In genomic region chr1:110639724-110640386, GRCh38 we compare ENCODE assay signal across 15 cellular contexts. TPM values are rescaled to one million over a fixed set of nuclear protein-coding genes. Genes with fewer than 3 reads are reported as not detected.
A peak's percentile ranks its signal among the peaks of the same experiment; 100 is the strongest.
DNase-seq lines count a peak whose midpoint lies in the region; ATAC-seq, FAIRE-seq and TF ChIP-seq lines count a peak whose summit lies in the region.
"Had no signal": no experiment of that assay in that cellular context is flagged by ENCODE, and none has a peak within 500 bp of the region (broad histone marks: within the 10 kb centered on the region; RNA-seq: fewer than 3 reads in every experiment).

No MANE protein-coding gene starts in this region.

- H3K36me3 Mint-ChIP-seq in activated naive CD8-positive, alpha-beta T cell treated with anti-CD3 and anti-CD28 coated beads, Interleukin-2, amount 10 ng/mL, durations not matched to agents 7 days and 5 days = peaks cover 20% of the 10 kb centered on the region
- peaks cover 5% of the 10 kb centered on the region for H3K36me3 Mint-ChIP-seq in activated naive CD8-positive, alpha-beta T cell treated with anti-CD3 and anti-CD28 coated beads for 36 hours

- FAIRE-seq in RCC 7860 (lab: Jason Lieb, UNC) = no peak

- H3K9me3 Mint-ChIP-seq in activated naive CD8-positive, alpha-beta T cell treated with anti-CD3 and anti-CD28 coated beads, Interleukin-2, amount 10 ng/mL, durations not matched to agents 7 days and 5 days = peaks cover 8% of the 10 kb centered on the region
- H3K9me3 Mint-ChIP-seq in activated naive CD8-positive, alpha-beta T cell treated with anti-CD3 and anti-CD28 coated beads for 36 hours = peaks cover 2% of the 10 kb centered on the region

- no peak overlapping the region for H3K4me3 Mint-ChIP-seq in activated naive CD8-positive, alpha-beta T cell treated with anti-CD3 and anti-CD28 coated beads, Interleukin-2, amount 10 ng/mL, durations not matched to agents 7 days and 5 days
- H3K4me3 Mint-ChIP-seq in activated naive CD8-positive, alpha-beta T cell treated with anti-CD3 and anti-CD28 coated beads for 36 hours = no peak overlapping the region

- POLR2A ChIA-PET in activated naive CD8-positive, alpha-beta T cell treated with anti-CD3 and anti-CD28 coated beads, Interleukin-2, amount 10 ng/mL, durations not matched to agents 7 days and 5 days (lab: Charles Lee) = interaction anchor here (1.2 kb wide), 2 partner anchors 8 to 236 kb away, joined by 3 read pairs; no protein-coding TSS in a partner anchor

- no peak for TF ChIP-seq CTCF in fibroblast of pulmonary artery (IDR thresholded peaks at IDR 0.05; ENCODE audit: low read length, missing control alignments)

- H3K27me3 Mint-ChIP-seq in activated naive CD8-positive, alpha-beta T cell treated with anti-CD3 and anti-CD28 coated beads, Interleukin-2, amount 10 ng/mL, durations not matched to agents 7 days and 5 days = no peaks in the 10 kb centered on the region
- H3K27me3 Mint-ChIP-seq in activated naive CD8-positive, alpha-beta T cell treated with anti-CD3 and anti-CD28 coated beads for 36 hours = no peaks in the 10 kb centered on the region

- ATAC-seq in activated naive CD8-positive, alpha-beta T cell treated with anti-CD3 and anti-CD28 coated beads, Interleukin-2, amount 10 ng/mL, durations not matched to agents 7 days and 5 days (ENCODE audit: low read depth) = no peak
- no peak for ATAC-seq in GM18907 (IDR thresholded peaks at IDR 0.05; ENCODE audit: unreplicated experiment)
- ATAC-seq: activated naive CD4-positive, alpha-beta T cell treated with anti-CD3 and anti-CD28 coated beads, Interleukin-2, amount 50 U/mL, for 72 hours had no signal

- DNase-seq in activated naive CD8-positive, alpha-beta T cell treated with anti-CD3 and anti-CD28 coated beads, Interleukin-2, amount 10 ng/mL, durations not matched to agents 7 days and 5 days = no peak
- no peak for DNase-seq in activated naive CD8-positive, alpha-beta T cell treated with anti-CD3 and anti-CD28 coated beads for 36 hours
- DNase-seq in RCC 7860 (ENCODE audit: low spot score) (peak; percentile 42), fibroblast of pulmonary artery (ENCODE audit: low read depth) (peak; percentile 6), superior temporal gyrus (ENCODE audit: extremely low spot score) (peak; percentile 61), GM19240 (ENCODE audit: insufficient read length, low spot score) (no peak)
- DNase-seq in stimulated activated CD4-positive, alpha-beta T cell treated with anti-CD3 and anti-CD28 coated beads, Interleukin-2, amount 100 ng/mL, for 48 hours = no peak
- DNase-seq: AML-193; GOT3; midbrain; posterior cingulate gyrus; stimulated activated CD4-positive, alpha-beta T cell treated with anti-CD3 and anti-CD28 coated beads, Interleukin-15, amount 100 ng/mL, for 24 hours had no signal

- no peak overlapping the region for H3K4me3 ChIP-seq in fibroblast of pulmonary artery (replicated peaks; ENCODE audit: low read depth, low read length)

- H3K27ac Mint-ChIP-seq in activated naive CD8-positive, alpha-beta T cell treated with anti-CD3 and anti-CD28 coated beads, Interleukin-2, amount 10 ng/mL, durations not matched to agents 7 days and 5 days = peak overlapping the region; percentile 54
- H3K27ac Mint-ChIP-seq in activated naive CD8-positive, alpha-beta T cell treated with anti-CD3 and anti-CD28 coated beads for 36 hours = no peak overlapping the region
- H3K27ac Mint-ChIP-seq: activated naive CD4-positive, alpha-beta T cell treated with anti-CD3 and anti-CD28 coated beads, Interleukin-2, amount 50 U/mL, for 72 hours had no signal

- H3K4me1 Mint-ChIP-seq in activated naive CD8-positive, alpha-beta T cell treated with anti-CD3 and anti-CD28 coated beads, Interleukin-2, amount 10 ng/mL, durations not matched to agents 7 days and 5 days = peaks cover 71% of the 10 kb centered on the region
- peaks cover 73% of the 10 kb centered on the region for H3K4me1 Mint-ChIP-seq in activated naive CD8-positive, alpha-beta T cell treated with anti-CD3 and anti-CD28 coated beads for 36 hours

RNA-seq across cellular contexts. Expression of gene KCNA2, which starts 33.7 kb away (rescaled TPM):
- total RNA-seq in activated naive CD8-positive, alpha-beta T cell treated with anti-CD3 and anti-CD28 coated beads, Interleukin-2, amount 10 ng/mL, durations not matched to agents 7 days and 5 days = 1 to 10 TPM; 1.1 to 1.6 TPM
- under 1 TPM; 0.04 to 0.08 TPM for total RNA-seq in activated naive CD8-positive, alpha-beta T cell treated with anti-CD3 and anti-CD28 coated beads for 36 hours
- total RNA-seq: G401 had no signal

RNA-seq across cellular contexts. Expression of gene KCNA3, which starts 34.9 kb away (rescaled TPM):
- total RNA-seq in activated naive CD8-positive, alpha-beta T cell treated with anti-CD3 and anti-CD28 coated beads, Interleukin-2, amount 10 ng/mL, durations not matched to agents 7 days and 5 days = 10 to 100 TPM; 68.4 to 74.0 TPM
- total RNA-seq in activated naive CD8-positive, alpha-beta T cell treated with anti-CD3 and anti-CD28 coated beads for 36 hours = 10 to 100 TPM; 16.6 to 17.5 TPM
- total RNA-seq: G401 had no signal

Comparison
In these comparisons a context has a peak if more than half of its experiments do, and no peak if none do; other contexts are left out.
1. DNase-seq: peak in RCC 7860 (single experiment), fibroblast of pulmonary artery (single experiment) and superior temporal gyrus (single experiment); none in activated naive CD8-positive, alpha-beta T cell treated with anti-CD3 and anti-CD28 coated beads, Interleukin-2, amount 10 ng/mL, durations not matched to agents 7 days and 5 days (single experiment), activated naive CD8-positive, alpha-beta T cell treated with anti-CD3 and anti-CD28 coated beads for 36 hours (single experiment), GM19240 (single experiment) and stimulated activated CD4-positive, alpha-beta T cell treated with anti-CD3 and anti-CD28 coated beads, Interleukin-2, amount 100 ng/mL, for 48 hours (0 of 2).